ENCODE assay signal across 35 cellular contexts in genomic region chr19:27925202-27925601, GRCh38.
"Had no signal": no experiment of that assay in that cellular context is flagged by ENCODE, and none has a peak within 500 bp of the region (broad histone marks: within the 10 kb centered on the region; RNA-seq: fewer than 3 reads in every experiment).

No MANE protein-coding gene starts in this region.

- H3K36me3 ChIP-seq: MG63 had no signal

- DNase-seq: Karpas-422, Kasumi-1, MG63, MM.1S, MV-4-11, NCI-H1048, NCI-H1092, NCI-H1092 treated with DMSO at 0.1 percent for 48 hours, NCI-H1105, NCI-H1105 treated with DMSO at 0.1 percent for 48 hours, NCI-H1417, NCI-H1417 treated with DMSO at 0.1 percent for 48 hours, NCI-H1436, NCI-H1436 treated with DMSO at 0.1 percent for 48 hours, NCI-H146, NCI-H1694, NCI-H1694 treated with DMSO at 0.1 percent for 48 hours, NCI-H187, NCI-H187 treated with DMSO at 0.1 percent for 48 hours, NCI-H1930, NCI-H2029, NCI-H2029 treated with DMSO at 0.1 percent for 48 hours, NCI-H2081, NCI-H2081 treated with DMSO at 0.1 percent for 48 hours, NCI-H2107, NCI-H2171, NCI-H2171 treated with DMSO at 0.1 percent for 48 hours, NCI-H2227 treated with DMSO at 0.1 percent for 48 hours, NCI-H226, NCI-H345, NCI-H446, NCI-H446 treated with DMSO at 0.1 percent for 48 hours, NCI-H510A, NCI-H510A treated with DMSO at 0.1 percent for 48 hours, NCI-H524 had no signal

- H3K4me3 ChIP-seq: MG63 had no signal

- H3K9me3 ChIP-seq: MG63 had no signal
